Comparison of ENCODE assay signal across 8 cellular contexts in genomic region chr12:100128509-100128908, GRCh38. TPM values are rescaled to one million over a fixed set of nuclear protein-coding genes. Genes with fewer than 3 reads are reported as not detected.
DNase-seq lines count a peak whose midpoint lies in the region; ATAC-seq and FAIRE-seq lines count a peak whose summit lies in the region.

No MANE protein-coding gene starts in this region.

- H3K36me3 ChIP-seq in H7 (replicated peaks; ENCODE audit: control insufficient read depth, insufficient read depth, low read length): no peaks in the 10 kb centered on the region
- H3K36me3 ChIP-seq in small intestine (ENCODE audit: control insufficient read depth in 2 of 2, insufficient read depth in 2 of 2, low read length in 2 of 2): no peaks in the 10 kb centered on the region

- peaks cover 5 to 6% of the 10 kb centered on the region in 2 donors for H3K4me1 ChIP-seq in small intestine (ENCODE audit: control insufficient read depth in 2 of 2, insufficient read depth in 1 of 2, low read depth in 1 of 2, low read length in 1 of 2)

- no peaks in the 10 kb centered on the region for H3K9me3 ChIP-seq in small intestine (ENCODE audit: control insufficient read depth, low read depth)

- no peak overlapping the region for H3K27ac ChIP-seq in small intestine (ENCODE audit: low read depth in 1 of 2, low read length in 1 of 2)

- H3K4me3 ChIP-seq in H7 (ENCODE audit: insufficient read depth, low read depth, low read length): no peak overlapping the region
- no peak overlapping the region for H3K4me3 ChIP-seq in small intestine (ENCODE audit: low read depth in 1 of 2, low read length in 2 of 2)

- WGBS in small intestine, 3 donors: 12 to 32% (median 16%) methylated on average over 1 of the region's 1 CpG

- FAIRE-seq in small intestine (lab: Jason Lieb, UNC): no peak

- ATAC-seq in GM19351 (IDR thresholded peaks at IDR 0.05; ENCODE audit: unreplicated experiment): no peak
- no peak for ATAC-seq in HG02870 (IDR thresholded peaks at IDR 0.05; ENCODE audit: unreplicated experiment)

- DNase-seq in AG08396 (ENCODE audit: low spot score): peak; percentile 19
- DNase-seq in H7: peak; percentile 42
- peak; percentile 26 for DNase-seq in SKM-1 treated with dmso at 0.1 percent for 144 hours (lab: John Stamatoyannopoulos, UW; ENCODE audit: unreplicated experiment)
- peak; percentile 7 for DNase-seq in glomerular visceral epithelial cell (ENCODE audit: extremely low spot score)
- peak; percentile 32 for DNase-seq in small intestine
- no peak for DNase-seq in stimulated activated CD4-positive, alpha-beta T cell treated with anti-CD3 and anti-CD28 coated beads, Interleukin-4, amount 100 ng/mL, for 4 hours

- H3K27me3 ChIP-seq in H7 (ENCODE audit: control insufficient read depth, insufficient read depth, low read length) (no peaks in the 10 kb centered on the region), small intestine (ENCODE audit: control insufficient read depth in 2 of 2, insufficient read depth in 2 of 2, low read length in 2 of 2) (no peaks in the 10 kb centered on the region)

RNA-seq across cellular contexts. Expression of gene BLTP3B, which starts 14.2 kb away (rescaled TPM):
- total RNA-seq in H7 (2014; rRNA removed; shearing (Covaris generic)): 36.4 and 40.4 TPM in 2 replicates
- 10 to 100 TPM in 2 of 3 donors, 1 to 10 TPM in 1; 7.0 to 11.1 (median 10.1) TPM for polyA plus RNA-seq in small intestine

Comparison
In these comparisons a context has a peak if more than half of its experiments do, and no peak if none do; other contexts are left out.
1. DNase-seq: peak in AG08396 (single experiment), H7 (single experiment), SKM-1 treated with dmso at 0.1 percent for 144 hours (single experiment), glomerular visceral epithelial cell (single experiment) and small intestine (single experiment); none in stimulated activated CD4-positive, alpha-beta T cell treated with anti-CD3 and anti-CD28 coated beads, Interleukin-4, amount 100 ng/mL, for 4 hours (0 of 2).